In the genomic region with DNA sequence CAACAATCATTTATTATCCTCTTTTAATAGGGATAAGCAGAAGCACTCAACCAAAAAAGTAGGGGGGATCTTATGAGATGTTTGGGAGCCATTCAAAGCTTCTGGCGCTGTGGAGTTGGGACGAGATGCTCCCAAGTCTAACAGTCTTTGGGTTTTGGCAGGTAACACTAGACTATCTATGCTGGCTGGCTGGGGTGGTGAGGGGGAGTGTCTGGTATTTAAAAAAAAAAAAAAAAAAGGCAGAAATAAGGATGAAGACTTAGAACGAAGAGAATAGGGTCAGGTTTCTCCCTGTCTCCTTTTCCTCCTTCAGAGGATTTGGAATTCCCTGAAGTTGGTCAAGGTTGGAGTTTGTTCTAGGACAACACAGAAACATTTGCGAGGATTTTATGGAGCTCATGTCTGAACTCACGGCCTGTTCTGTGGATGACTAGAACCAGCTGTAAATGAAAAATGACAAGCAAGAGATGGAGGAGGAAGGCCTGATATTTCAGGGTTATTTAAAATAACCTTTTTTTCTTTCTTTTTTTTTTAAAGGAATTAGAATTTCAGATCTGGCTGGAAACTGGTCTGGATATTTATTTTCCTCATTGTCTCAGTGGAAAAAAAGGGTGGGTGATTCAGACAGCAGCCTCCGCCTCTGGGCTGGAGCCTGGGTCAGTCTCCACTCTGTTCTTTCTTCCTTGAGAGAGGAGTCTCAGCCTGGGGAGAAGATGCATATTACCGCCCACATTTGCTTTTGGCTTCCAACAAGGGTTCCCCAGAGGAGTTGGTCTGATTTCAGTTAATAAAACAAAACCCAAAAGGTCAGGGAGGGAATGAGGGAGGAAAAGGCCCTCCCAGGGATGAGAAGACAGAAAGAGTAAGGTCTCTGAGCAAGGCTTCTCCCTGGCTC, we compare ENCODE assay signal across 13 cellular contexts.
DNase-seq lines count a peak whose midpoint lies in the region; ATAC-seq and TF ChIP-seq lines count a peak whose summit lies in the region.
"Had no signal": no experiment of that assay in that cellular context is flagged by ENCODE, and none has a peak within 500 bp of the region (broad histone marks: within the 10 kb centered on the region; RNA-seq: fewer than 3 reads in every experiment).

No MANE protein-coding gene starts in this region.

- peak overlapping the region; percentile 17 for H3K4me3 ChIP-seq in coronary artery
- H3K4me3 ChIP-seq in hepatocyte, result no peak overlapping the region
- no peak overlapping the region for H3K4me3 ChIP-seq in gastrocnemius medialis
- H3K4me3 ChIP-seq: A549 had no signal

- no peaks in the 10 kb centered on the region for H4K20me1 ChIP-seq in hepatocyte (ENCODE audit: insufficient read depth, poor library complexity, severe bottlenecking)

- no peak overlapping the region for H3K4me2 ChIP-seq in hepatocyte
- H3K4me2 ChIP-seq: A549 had no signal

- H3K27me3 ChIP-seq in hepatocyte, result no peaks in the 10 kb centered on the region
- H3K27me3 ChIP-seq in gastrocnemius medialis, result no peaks in the 10 kb centered on the region

- H3K27ac ChIP-seq in coronary artery (peak overlapping the region; percentile 65 to 82), hepatocyte (peak overlapping the region; percentile 23), gastrocnemius medialis (peak overlapping the region; percentile 26 to 59 (median 47))
- H3K27ac ChIP-seq: A549 had no signal

- H3K9me3 ChIP-seq in hepatocyte (ENCODE audit: low read depth), result no peaks in the 10 kb centered on the region
- no peaks in the 10 kb centered on the region for H3K9me3 ChIP-seq in gastrocnemius medialis

- peaks cover 5% of the 10 kb centered on the region for H3K79me2 ChIP-seq in hepatocyte

- no peak overlapping the region for H2AFZ ChIP-seq in hepatocyte

- H3K4me1 ChIP-seq in hepatocyte (ENCODE audit: insufficient read depth), result no peaks in the 10 kb centered on the region
- no peaks in the 10 kb centered on the region for H3K4me1 ChIP-seq in gastrocnemius medialis

- H3K36me3 ChIP-seq in hepatocyte (replicated peaks; ENCODE audit: insufficient read depth, low read depth) (no peaks in the 10 kb centered on the region), gastrocnemius medialis (no peaks in the 10 kb centered on the region)

- DNase-seq in AG08396 (ENCODE audit: low spot score) (peak; percentile 34), coronary artery (ENCODE audit: low spot score) (no peak), hepatocyte (ENCODE audit: low spot score) (no peak), gastrocnemius medialis (peak in 1 of 2 donors; percentile 18), left lobe of liver (ENCODE audit: low spot score) (no peak)
- no peak for DNase-seq in stimulated activated CD4-positive, alpha-beta T cell treated with anti-CD3 and anti-CD28 coated beads, Interleukin-12 subunit alpha, Interleukin-12 subunit beta, amount 100 ng/mL, for 4 hours
- DNase-seq in stimulated activated CD4-positive, alpha-beta T cell treated with anti-CD3 and anti-CD28 coated beads, Interleukin-2, amount 100 ng/mL, for 48 hours, result no peak
- DNase-seq: activated CD4-positive, alpha-beta T cell treated with anti-CD3 and anti-CD28 coated beads for 48 hours; activated gamma-delta T cell treated with Interleukin-2 at 50 U/mL for 16 hours; NCI-H2029 treated with DMSO at 0.1 percent for 48 hours; stimulated activated naive CD8-positive, alpha-beta T cell treated with anti-CD3 and anti-CD28 coated beads, Interleukin-15, Interleukin-2, amounts not matched to agents 100 U/mL and 50 U/mL, for 24 hours had no signal

- TF ChIP-seq POLR2A in gastrocnemius medialis (IDR thresholded peaks at IDR 0.05), result no peak

- TF ChIP-seq CTCF in coronary artery (IDR thresholded peaks at IDR 0.05), result no peak
- no peak for TF ChIP-seq CTCF in hepatocyte (IDR thresholded peaks at IDR 0.05; ENCODE audit: poor library complexity)
- no peak for TF ChIP-seq CTCF in gastrocnemius medialis (IDR thresholded peaks at IDR 0.05 in 4 of 5, conservative IDR thresholded peaks at IDR 0.05 in 1 of 5)

- in situ Hi-C loops in gastrocnemius medialis (cut with MboI; ENCODE audit: low sequenced_read_pairs in 4 of 4), result no loop called here

- intact Hi-C loops in gastrocnemius medialis (cut with DNase I; ENCODE audit: low total_unique reads), result no loop called here

- no peaks in the 10 kb centered on the region for H3K9me2 ChIP-seq in hepatocyte (replicated peaks; ENCODE audit: insufficient read depth)

- 83% methylated on average over 7 of the region's 7 CpGs for WGBS in hepatocyte (ENCODE audit: low lambda C conversion rate, missing lambda C conversion rate)

- peak; percentile 50 to 51 for ATAC-seq in gastrocnemius medialis
- no peak for ATAC-seq in HG03565 (IDR thresholded peaks at IDR 0.05; ENCODE audit: unreplicated experiment)
- ATAC-seq in left lobe of liver, result no peak
- ATAC-seq: A549; stimulated activated naive CD8-positive, alpha-beta T cell treated with anti-CD3 and anti-CD28 coated beads, Interleukin-15, Interleukin-2, amounts not matched to agents 100 U/mL and 50 U/mL, for 24 hours had no signal

Comparison
In these comparisons a context has a peak if more than half of its experiments do, and no peak if none do; other contexts are left out.
1. H3K27ac ChIP-seq: peak in every context shown above with its lines; median percentile 74 in coronary artery; 47 in gastrocnemius medialis; 23 in hepatocyte.
2. ATAC-seq: peak in gastrocnemius medialis (2 of 2); none in HG03565 (single experiment) and left lobe of liver (single experiment).